6 cellular contexts compared by ENCODE assay signal in the genomic region with DNA sequence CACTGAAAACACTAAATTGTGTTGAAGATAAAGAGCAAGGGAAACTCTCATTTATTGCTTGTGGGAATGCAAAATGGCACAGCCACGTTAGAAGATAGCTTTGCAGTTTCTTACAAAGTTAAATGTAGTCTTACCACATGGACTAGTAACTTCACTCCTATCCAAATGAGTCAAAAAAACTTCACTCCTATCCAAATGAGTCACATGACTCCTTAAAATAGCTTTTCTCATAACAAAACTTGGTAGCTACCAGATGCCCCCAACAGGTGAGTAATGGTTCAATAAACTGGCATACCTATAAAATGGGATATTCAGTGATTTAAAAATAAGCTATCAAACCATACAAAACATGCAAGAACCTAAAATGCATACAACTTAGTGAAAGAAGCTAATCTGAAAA. TPM values are rescaled to one million over a fixed set of nuclear protein-coding genes. Genes with fewer than 3 reads are reported as not detected.
DNase-seq lines count a peak whose midpoint lies in the region; ATAC-seq, FAIRE-seq and TF ChIP-seq lines count a peak whose summit lies in the region.
"Not testable (repeated sequence)": the region's sequence is repeated elsewhere in the genome, so short reads cannot be mapped to it uniquely, and the experiment has no call there.

No MANE protein-coding gene starts in this region.

- not testable (repeated sequence) for H3K4me3 ChIP-seq in endodermal cell (ENCODE audit: low read length)

- H3K27me3 ChIP-seq in endodermal cell (ENCODE audit: control insufficient read depth, insufficient read depth, low read length, poor library complexity, severe bottlenecking) = not testable (repeated sequence)

- not testable (repeated sequence) for H3K27ac Mint-ChIP-seq in activated B cell treated with CpG ODN at 0.5 μM for 24 hours; activated T-helper 17 cell treated with anti-CD3 and anti-CD28 coated beads, Interleukin-2, amount 50 U/mL, for 72 hours; endodermal cell; stimulated activated effector memory CD8-positive, alpha-beta T cell treated with anti-CD3 and anti-CD28 coated beads, Interleukin-12 subunit alpha, Interleukin-12 subunit beta, amount 100 ng/mL, for 72 hours

- peaks cover 15% of the 10 kb centered on the region for H3K36me3 Mint-ChIP-seq in activated B cell treated with CpG ODN at 0.5 μM for 24 hours (ENCODE audit: low read depth)
- H3K36me3 Mint-ChIP-seq in activated T-helper 17 cell treated with anti-CD3 and anti-CD28 coated beads, Interleukin-2, amount 50 U/mL, for 72 hours (ENCODE audit: low read depth) = peaks cover 18% of the 10 kb centered on the region
- not testable (repeated sequence) for H3K36me3 Mint-ChIP-seq in endodermal cell (ENCODE audit: low read depth)
- H3K36me3 Mint-ChIP-seq in stimulated activated effector memory CD8-positive, alpha-beta T cell treated with anti-CD3 and anti-CD28 coated beads, Interleukin-12 subunit alpha, Interleukin-12 subunit beta, amount 100 ng/mL, for 72 hours = peaks cover 19% of the 10 kb centered on the region

- CTCF ChIA-PET in activated B cell treated with CpG ODN at 0.5 μM for 24 hours (lab: Charles Lee) = not testable (repeated sequence)

- intact Hi-C loops in activated B cell treated with CpG ODN at 0.5 μM for 24 hours (cut with micrococcal nuclease) = not testable (repeated sequence)

- DNase-seq in GM19239 (ENCODE audit: insufficient read length, low spot score); activated B cell treated with CpG ODN at 0.5 μM for 24 hours; endodermal cell; stimulated activated effector memory CD8-positive, alpha-beta T cell treated with anti-CD3 and anti-CD28 coated beads, Interleukin-12 subunit alpha, Interleukin-12 subunit beta, amount 100 ng/mL, for 72 hours (ENCODE audit: low spot score in 2 of 2): not testable (repeated sequence)
- peak; percentile 10 for DNase-seq in LHCN-M2 (ENCODE audit: low read depth)

- WGBS in endodermal cell (ENCODE audit: insufficient coverage in 1 of 2, insufficient read length in 1 of 2), 2 experiments = 60 to 100% methylated on average over 1 of the region's 1 CpG

- H3K4me3 Mint-ChIP-seq in activated B cell treated with CpG ODN at 0.5 μM for 24 hours; activated T-helper 17 cell treated with anti-CD3 and anti-CD28 coated beads, Interleukin-2, amount 50 U/mL, for 72 hours; endodermal cell; stimulated activated effector memory CD8-positive, alpha-beta T cell treated with anti-CD3 and anti-CD28 coated beads, Interleukin-12 subunit alpha, Interleukin-12 subunit beta, amount 100 ng/mL, for 72 hours: not testable (repeated sequence)

- H3K9me3 ChIP-seq in endodermal cell (ENCODE audit: control insufficient read depth, low read length) = not testable (repeated sequence)

- not testable (repeated sequence) for H3K4me1 Mint-ChIP-seq in activated B cell treated with CpG ODN at 0.5 μM for 24 hours; activated T-helper 17 cell treated with anti-CD3 and anti-CD28 coated beads, Interleukin-2, amount 50 U/mL, for 72 hours; endodermal cell; stimulated activated effector memory CD8-positive, alpha-beta T cell treated with anti-CD3 and anti-CD28 coated beads, Interleukin-12 subunit alpha, Interleukin-12 subunit beta, amount 100 ng/mL, for 72 hours

- POLR2A ChIA-PET in activated B cell treated with CpG ODN at 0.5 μM for 24 hours (lab: Charles Lee) = not testable (repeated sequence)

- not testable (repeated sequence) for H3K27ac ChIP-seq in endodermal cell (ENCODE audit: low read depth, low read length)

- H3K4me1 ChIP-seq in endodermal cell (ENCODE audit: control insufficient read depth, insufficient read depth, low read length) = not testable (repeated sequence)

- not testable (repeated sequence) for H3K27me3 Mint-ChIP-seq in activated B cell treated with CpG ODN at 0.5 μM for 24 hours; activated T-helper 17 cell treated with anti-CD3 and anti-CD28 coated beads, Interleukin-2, amount 50 U/mL, for 72 hours; endodermal cell (ENCODE audit: insufficient read depth)

- H3K9ac ChIP-seq in endodermal cell (ENCODE audit: extremely low read depth, low read length, poor library complexity, severe bottlenecking) = not testable (repeated sequence)

- ATAC-seq in activated B cell treated with CpG ODN at 0.5 μM for 24 hours (ENCODE audit: low read depth) = peak; percentile 40
- ATAC-seq in activated T-helper 17 cell treated with anti-CD3 and anti-CD28 coated beads, Interleukin-2, amount 50 U/mL, for 72 hours (replicated peaks) = peak; percentile 91
- ATAC-seq in stimulated activated effector memory CD8-positive, alpha-beta T cell treated with anti-CD3 and anti-CD28 coated beads, Interleukin-12 subunit alpha, Interleukin-12 subunit beta, amount 100 ng/mL, for 72 hours = peak; percentile 91

- peak; percentile 21 for FAIRE-seq in GM19239 (lab: Jason Lieb, UNC)

- H3K36me3 ChIP-seq in endodermal cell (ENCODE audit: control insufficient read depth, insufficient read depth, low read length) = not testable (repeated sequence)

- TF ChIP-seq CTCF in activated B cell treated with CpG ODN at 0.5 μM for 24 hours (IDR thresholded peaks at IDR 0.05) = not testable (repeated sequence)
- TF ChIP-seq CTCF in endodermal cell (conservative IDR thresholded peaks at IDR 0.05) = peak; percentile 14

- H3K9me3 Mint-ChIP-seq in activated B cell treated with CpG ODN at 0.5 μM for 24 hours; activated T-helper 17 cell treated with anti-CD3 and anti-CD28 coated beads, Interleukin-2, amount 50 U/mL, for 72 hours; endodermal cell; stimulated activated effector memory CD8-positive, alpha-beta T cell treated with anti-CD3 and anti-CD28 coated beads, Interleukin-12 subunit alpha, Interleukin-12 subunit beta, amount 100 ng/mL, for 72 hours: not testable (repeated sequence)

RNA-seq across cellular contexts. Expression of gene NUTM2D, which starts 36.0 kb away (rescaled TPM):
- total RNA-seq in LHCN-M2 (2014; rRNA removed) (0.90 and 1.4 TPM in 2 replicates), activated B cell treated with CpG ODN at 0.5 μM for 24 hours (1.9 and 3.7 TPM in 2 replicates), endodermal cell (1 to 10 TPM; 3.4 TPM)
- polyA plus RNA-seq in LHCN-M2 (2012) = 1.1 TPM
- total RNA-seq in activated T-helper 17 cell treated with anti-CD3 and anti-CD28 coated beads, Interleukin-2, amount 50 U/mL, for 72 hours = under 1 TPM; 0.37 to 0.50 TPM
- polyA plus RNA-seq in endodermal cell (2013, experiment 1 of 2) = 4.0 TPM
- 4.1 TPM for polyA plus RNA-seq in endodermal cell (2013, experiment 2 of 2)

Comparison
In these comparisons a context has a peak if more than half of its experiments do, and no peak if none do; other contexts are left out.
1. ATAC-seq: peak in every context shown above with its lines; median percentile 91 in activated T-helper 17 cell treated with anti-CD3 and anti-CD28 coated beads, Interleukin-2, amount 50 U/mL, for 72 hours; 91 in stimulated activated effector memory CD8-positive, alpha-beta T cell treated with anti-CD3 and anti-CD28 coated beads, Interleukin-12 subunit alpha, Interleukin-12 subunit beta, amount 100 ng/mL, for 72 hours; 40 in activated B cell treated with CpG ODN at 0.5 μM for 24 hours.